9 cellular contexts compared by ENCODE assay signal in genomic region chr13:113562085-113562749, GRCh38. TPM values are rescaled to one million over a fixed set of nuclear protein-coding genes. Genes with fewer than 3 reads are reported as not detected.
DNase-seq lines count a peak whose midpoint lies in the region; ATAC-seq, FAIRE-seq and TF ChIP-seq lines count a peak whose summit lies in the region.
"Had no signal": no experiment of that assay in that cellular context is flagged by ENCODE, and none has a peak within 500 bp of the region (broad histone marks: within the 10 kb centered on the region; RNA-seq: fewer than 3 reads in every experiment).

No MANE protein-coding gene starts in this region.

- TF ChIP-seq POLR2A in A549 (IDR thresholded peaks at IDR 0.05; ENCODE audit: low read length), result no peak
- TF ChIP-seq POLR2A in GM12891 (IDR thresholded peaks at IDR 0.05; ENCODE audit: low read depth, low read length), result no peak

- CTCF ChIA-PET in A549 (lab: Yijun Ruan, JAX), result interaction anchor here (0.6 to 1.7 kb wide), 12 partner anchors 8 to 109 kb away, joined by 3 to 12 read pairs (median 4); no protein-coding TSS in a partner anchor

- peak; percentile 40 to 54 for DNase-seq in A549 (ENCODE audit: low read depth in 1 of 2, low spot score in 1 of 2)
- peak; percentile 68 for DNase-seq in GM12891 (ENCODE audit: insufficient read length, low spot score)
- peak; percentile 75 for DNase-seq in NCI-H1092 treated with DMSO at 0.1 percent for 48 hours (lab: John Stamatoyannopoulos, UW)
- DNase-seq in T1000 (lab: John Stamatoyannopoulos, UW), result peak; percentile 54
- peak in 51 of 61 donors; percentile 12 to 86 (median 50) for DNase-seq in caudate nucleus (lab: John Stamatoyannopoulos, UW)
- no peak for DNase-seq in kidney epithelial cell (ENCODE audit: low read depth)
- DNase-seq in stimulated activated CD4-positive, alpha-beta T cell treated with anti-CD3 and anti-CD28 coated beads, Interleukin-1b, Interleukin-23, amount 100 ng/mL, for 48 hours, result peak; percentile 34

- POLR2A ChIA-PET in A549 (lab: Yijun Ruan, JAX), result no interaction called here

- no peak overlapping the region for H3K4me3 ChIP-seq in A549
- no peak overlapping the region for H3K4me3 ChIP-seq in kidney epithelial cell (ENCODE audit: low read depth, low read length)

- TF ChIP-seq RAD21 in A549 (conservative IDR thresholded peaks at IDR 0.05 in 1 of 2, IDR thresholded peaks at IDR 0.05 in 1 of 2), result peak; percentile 55 to 66

- H3K9me3 ChIP-seq in A549, result no peaks in the 10 kb centered on the region

- WGBS in A549 (ENCODE audit: missing lambda C conversion rate), result 59% methylated on average over 8 of the region's 14 CpGs

- no peak overlapping the region for H3K27ac ChIP-seq in A549
- no peak overlapping the region for H3K27ac ChIP-seq in caudate nucleus (ENCODE audit: low read depth, low read length)
- H3K27ac ChIP-seq: epithelial cell of prostate had no signal

- H3K36me3 ChIP-seq in kidney epithelial cell (ENCODE audit: control insufficient read depth, insufficient read depth, low read length), result no peaks in the 10 kb centered on the region

- TF ChIP-seq CTCF in A549 (IDR thresholded peaks at IDR 0.05) (peak; percentile 50), kidney epithelial cell (IDR thresholded peaks at IDR 0.05; ENCODE audit: insufficient read depth, low read length, poor library complexity, severe bottlenecking) (peak; percentile 84)

- ATAC-seq in A549 (peak; percentile 81 to 91), GM21390 (IDR thresholded peaks at IDR 0.05; ENCODE audit: unreplicated experiment) (no peak)

- H3K27me3 ChIP-seq in kidney epithelial cell (ENCODE audit: control insufficient read depth, insufficient read depth, low read length), result peaks cover 4% of the 10 kb centered on the region

- no peak for TF ChIP-seq EP300 in A549 (IDR thresholded peaks at IDR 0.05)

- no peaks in the 10 kb centered on the region for H3K4me1 ChIP-seq in A549

- 0 out of 3 replicates have a peak overlapping the region, but pooled peaks have one; percentile 11 for H3K4me2 ChIP-seq in A549

- no peak for FAIRE-seq in A549 (lab: Jason Lieb, UNC)
- FAIRE-seq in GM12891 (lab: Jason Lieb, UNC), result peak; percentile 90

TF ChIP-seq in A549, 52 proteins besides CTCF, POLR2A, EP300 and RAD21:
- TF ChIP-seq SMC3 (IDR thresholded peaks at IDR 0.05) (peak; percentile 25; the same call in 2 of the 3 replicates), CEBPB (IDR thresholded peaks at IDR 0.05) (no peak)
TF ChIP-seq in A549: peak in this region for 1.

TF ChIP-seq in GM12891, 5 proteins besides CTCF, POLR2A, EP300 and RAD21:
- TF ChIP-seq SPI1 (IDR thresholded peaks at IDR 0.05; ENCODE audit: low read depth, low read length) (no peak), PAX5 (IDR thresholded peaks at IDR 0.05; ENCODE audit: insufficient read depth, low read length, severe bottlenecking) (no peak), POLR2AphosphoS5 (IDR thresholded peaks at IDR 0.05; ENCODE audit: low read depth, low read length) (no peak), TAF1 (IDR thresholded peaks at IDR 0.05; ENCODE audit: low read depth, low read length) (no peak), POU2F2 (IDR thresholded peaks at IDR 0.05; ENCODE audit: low read depth, low read length) (no peak)

RNA-seq across cellular contexts. Expression of gene TFDP1, which starts 22.3 kb away (rescaled TPM):
- 57.9 and 88.4 TPM in 2 replicates for polyA plus RNA-seq in A549 (2011; rRNA removed)
- 81.5 and 84.9 TPM in 2 replicates for polyA plus RNA-seq in A549 (2012; cell fraction: cytosol; rRNA removed)
- polyA plus RNA-seq in A549 (2012; cell fraction: nucleus; rRNA removed), result 48.9 and 52.8 TPM in 2 replicates
- 70.8 to 73.9 TPM (median 73.2 TPM) in 3 replicates for polyA plus RNA-seq in A549 (2017; fragmentation: RNase III; extraction: RNeasy Plus Mini Kit Qiagen cat#74134 plus additional on column Dnase treatment)
- 33.7 and 39.3 TPM in 2 replicates for polyA minus RNA-seq in A549 (2011; rRNA and poly(A)+ RNA removed)
- 85.5 TPM for polyA plus RNA-seq in GM12891 (2012; ENCODE audit: low read depth, missing spikeins)
- total RNA-seq in kidney epithelial cell, result 47.7 and 54.4 TPM in 2 replicates
